1 cellular context compared by ENCODE assay signal in genomic region chr22:22578702-22579424, GRCh38.
TF ChIP-seq lines count a peak whose summit lies in the region.

No MANE protein-coding gene starts in this region.

TF ChIP-seq in K562, 482 proteins besides CTCF, POLR2A, EP300 and RAD21 (continued from another document):
- TF ChIP-seq, protein P1, sequence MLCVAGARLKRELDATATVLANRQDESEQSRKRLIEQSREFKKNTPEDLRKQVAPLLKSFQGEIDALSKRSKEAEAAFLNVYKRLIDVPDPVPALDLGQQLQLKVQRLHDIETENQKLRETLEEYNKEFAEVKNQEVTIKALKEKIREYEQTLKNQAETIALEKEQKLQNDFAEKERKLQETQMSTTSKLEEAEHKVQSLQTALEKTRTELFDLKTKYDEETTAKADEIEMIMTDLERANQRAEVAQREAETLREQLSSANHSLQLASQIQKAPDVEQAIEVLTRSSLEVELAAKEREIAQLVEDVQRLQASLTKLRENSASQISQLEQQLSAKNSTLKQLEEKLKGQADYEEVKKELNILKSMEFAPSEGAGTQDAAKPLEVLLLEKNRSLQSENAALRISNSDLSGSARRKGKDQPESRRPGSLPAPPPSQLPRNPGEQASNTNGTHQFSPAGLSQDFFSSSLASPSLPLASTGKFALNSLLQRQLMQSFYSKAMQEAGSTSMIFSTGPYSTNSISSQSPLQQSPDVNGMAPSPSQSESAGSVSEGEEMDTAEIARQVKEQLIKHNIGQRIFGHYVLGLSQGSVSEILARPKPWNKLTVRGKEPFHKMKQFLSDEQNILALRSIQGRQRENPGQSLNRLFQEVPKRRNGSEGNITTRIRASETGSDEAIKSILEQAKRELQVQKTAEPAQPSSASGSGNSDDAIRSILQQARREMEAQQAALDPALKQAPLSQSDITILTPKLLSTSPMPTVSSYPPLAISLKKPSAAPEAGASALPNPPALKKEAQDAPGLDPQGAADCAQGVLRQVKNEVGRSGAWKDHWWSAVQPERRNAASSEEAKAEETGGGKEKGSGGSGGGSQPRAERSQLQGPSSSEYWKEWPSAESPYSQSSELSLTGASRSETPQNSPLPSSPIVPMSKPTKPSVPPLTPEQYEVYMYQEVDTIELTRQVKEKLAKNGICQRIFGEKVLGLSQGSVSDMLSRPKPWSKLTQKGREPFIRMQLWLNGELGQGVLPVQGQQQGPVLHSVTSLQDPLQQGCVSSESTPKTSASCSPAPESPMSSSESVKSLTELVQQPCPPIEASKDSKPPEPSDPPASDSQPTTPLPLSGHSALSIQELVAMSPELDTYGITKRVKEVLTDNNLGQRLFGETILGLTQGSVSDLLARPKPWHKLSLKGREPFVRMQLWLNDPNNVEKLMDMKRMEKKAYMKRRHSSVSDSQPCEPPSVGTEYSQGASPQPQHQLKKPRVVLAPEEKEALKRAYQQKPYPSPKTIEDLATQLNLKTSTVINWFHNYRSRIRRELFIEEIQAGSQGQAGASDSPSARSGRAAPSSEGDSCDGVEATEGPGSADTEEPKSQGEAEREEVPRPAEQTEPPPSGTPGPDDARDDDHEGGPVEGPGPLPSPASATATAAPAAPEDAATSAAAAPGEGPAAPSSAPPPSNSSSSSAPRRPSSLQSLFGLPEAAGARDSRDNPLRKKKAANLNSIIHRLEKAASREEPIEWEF (CRISPR knock-in tag; IDR thresholded peaks at IDR 0.05), result no peak
- TF ChIP-seq NFE2L1 (tag; IDR thresholded peaks at IDR 0.05; ENCODE audit: borderline replicate concordance, low read depth), result no peak
